ENCODE assay signal across 1 cellular context in the genomic region with DNA sequence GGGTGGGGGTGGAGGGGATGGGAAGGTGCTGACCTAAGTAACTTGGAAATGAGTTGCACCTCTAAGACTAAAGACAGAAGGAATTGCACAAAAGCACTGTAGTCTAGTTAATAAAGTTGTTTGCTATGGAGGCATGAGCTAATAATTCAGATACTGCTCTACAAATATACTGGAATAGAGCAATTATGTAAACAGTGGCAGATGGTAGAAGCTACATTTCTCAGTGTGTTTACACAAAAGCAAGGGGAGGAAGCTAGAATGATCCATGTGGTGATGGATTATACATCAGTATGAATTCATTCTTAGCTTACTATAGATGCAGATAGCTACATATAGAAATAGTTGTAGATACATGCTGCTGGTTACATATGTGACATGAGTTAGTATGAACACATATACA.
TF ChIP-seq lines count a peak whose summit lies in the region.

No MANE protein-coding gene starts in this region.

TF ChIP-seq in WTC11, 78 proteins besides CTCF, POLR2A, EP300 and RAD21 (continued from another document):
- TF ChIP-seq TEAD4 (CRISPR knock-in tag; IDR thresholded peaks at IDR 0.05) (no peak), IRF2 (CRISPR knock-in tag; IDR thresholded peaks at IDR 0.05; ENCODE audit: borderline replicate concordance, low read depth) (no peak), ETV6 (CRISPR knock-in tag; IDR thresholded peaks at IDR 0.05) (no peak)
TF ChIP-seq in WTC11: peak in this region for 0.
